In the genomic region with DNA sequence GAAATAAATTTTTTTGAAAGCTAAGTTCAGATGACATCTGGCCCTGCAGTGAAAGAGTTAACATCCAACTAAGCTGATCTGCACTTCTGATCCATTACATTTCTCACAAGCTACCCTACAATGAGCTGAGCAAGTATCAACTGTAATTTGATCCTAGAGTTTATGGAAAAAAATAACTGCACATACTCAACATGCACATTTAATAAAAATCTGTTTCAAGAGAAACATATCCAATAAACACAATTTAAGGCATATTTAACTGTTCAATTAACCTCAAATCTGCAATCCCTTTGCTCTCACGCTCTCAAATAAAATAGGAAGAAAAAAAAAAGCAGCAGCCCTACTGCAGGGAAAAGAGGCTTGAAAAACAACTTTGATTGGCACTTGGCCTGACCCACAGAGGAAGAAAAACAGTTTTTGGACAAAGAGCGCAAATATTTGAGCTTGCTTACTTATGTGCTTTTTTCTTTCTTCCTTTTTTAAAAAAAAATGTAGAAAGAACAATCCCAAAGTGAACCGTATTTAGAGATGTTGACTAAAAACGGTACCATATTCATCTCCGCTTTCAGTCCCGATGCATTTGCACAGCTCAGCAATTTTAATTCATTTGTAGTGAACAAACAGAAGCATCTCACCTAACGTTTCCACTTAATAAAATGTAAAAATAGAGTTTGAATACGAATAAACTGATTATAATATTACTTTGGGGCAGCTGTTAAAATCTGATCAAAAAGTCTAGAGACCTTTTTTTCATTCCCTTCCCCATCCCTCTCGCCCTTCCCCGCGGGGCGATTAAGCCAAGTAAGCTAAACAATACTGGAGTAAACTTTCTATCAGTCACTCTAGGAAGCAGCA, we compare ENCODE assay signal across 8 cellular contexts. TPM values are rescaled to one million over a fixed set of nuclear protein-coding genes. Genes with fewer than 3 reads are reported as not detected.
DNase-seq lines count a peak whose midpoint lies in the region; ATAC-seq, FAIRE-seq and TF ChIP-seq lines count a peak whose summit lies in the region.

No MANE protein-coding gene starts in this region.

- intact Hi-C loops in Panc1 (cut with micrococcal nuclease; ENCODE audit: unreplicated experiment): loop anchor here (10.0 kb wide), 1 partner anchor 165 kb away; a partner anchor contains a TSS
- intact Hi-C loops in naive thymus-derived CD4-positive, alpha-beta T cell (cut with micrococcal nuclease): loop anchor here (1.0 to 10.0 kb wide), 12 partner anchors 7 to 1113 kb away; a partner anchor contains a TSS

- H3K36me3 ChIP-seq in Panc1 (ENCODE audit: control insufficient read depth, insufficient read depth, low read length) (no peaks in the 10 kb centered on the region), H1 (ENCODE audit: control insufficient read depth in 2 of 4, insufficient read depth in 4 of 4, low read length in 3 of 4) (no peaks in the 10 kb centered on the region)
- peaks cover 0 to 6% (median 0%) of the 10 kb centered on the region in 3 experiments for H3K36me3 ChIP-seq in naive thymus-derived CD4-positive, alpha-beta T cell (ENCODE audit: control insufficient read depth in 2 of 3, insufficient read depth in 3 of 3, low read length in 3 of 3)

- H3K4me3 ChIP-seq in Panc1 (ENCODE audit: low read depth in 2 of 2, low read length in 2 of 2): peak overlapping the region; percentile 63 to 66
- H3K4me3 ChIP-seq in H1 (ENCODE audit: extremely low read depth in 1 of 4, insufficient read depth in 2 of 4, low read depth in 3 of 4, low read length in 4 of 4): peak overlapping the region; percentile 92 to 97 (median 94)
- H3K4me3 ChIP-seq in naive thymus-derived CD4-positive, alpha-beta T cell (ENCODE audit: low read length): peak overlapping the region; percentile 82

- TF ChIP-seq POLR2A in H1 (IDR thresholded peaks at IDR 0.05; ENCODE audit: control extremely low read depth in 1 of 2, low read depth in 2 of 2, low read length in 2 of 2): no peak

- H2BK20ac ChIP-seq in H1 (ENCODE audit: low read length): no peak overlapping the region

- no peak overlapping the region for H2AFZ ChIP-seq in H1 (ENCODE audit: low read length)

- no peak overlapping the region for H2BK12ac ChIP-seq in H1 (ENCODE audit: low read depth, low read length)

- H3K79me1 ChIP-seq in H1 (ENCODE audit: low read depth, low read length): no peaks in the 10 kb centered on the region

- H3K9ac ChIP-seq in H1 (replicated peaks in 1 of 4; ENCODE audit: extremely low read depth in 1 of 4, low read depth in 3 of 4, low read length in 3 of 4): peak overlapping the region; percentile 10 to 66 (median 38); a peak in 5 of 7 replicates

- peaks cover 69% of the 10 kb centered on the region for H3K4me1 Mint-ChIP-seq in activated T-cell treated with anti-CD3 and anti-CD28 coated beads, Interleukin-2, amount 50 U/mL, for 24 hours (ENCODE audit: low read depth)
- peaks cover 32 to 74% (median 56%) of the 10 kb centered on the region in 7 donors for H3K4me1 Mint-ChIP-seq in naive thymus-derived CD4-positive, alpha-beta T cell

- ATAC-seq in Panc1: no peak
- ATAC-seq in naive thymus-derived CD4-positive, alpha-beta T cell: no peak
- no peak for ATAC-seq in HG03469 (IDR thresholded peaks at IDR 0.05; ENCODE audit: unreplicated experiment)
- no peak for ATAC-seq in GM19452 (IDR thresholded peaks at IDR 0.05; ENCODE audit: unreplicated experiment)

- CTCF ChIA-PET in Panc1 (lab: Charles Lee) (no interaction called here), H1 (lab: Charles Lee; ENCODE audit: partially characterized antibody) (interaction anchor here (1.0 to 1.3 kb wide), 5 partner anchors 21 to 476 kb away, joined by 3 to 5 read pairs (median 5); no protein-coding TSS in a partner anchor)
- CTCF ChIA-PET in naive thymus-derived CD4-positive, alpha-beta T cell (lab: Charles Lee): interaction anchor here (0.6 to 2.4 kb wide), 8 partner anchors 39 to 550 kb away, joined by 3 to 15 read pairs (median 3); no protein-coding TSS in a partner anchor

- no peak overlapping the region for H2BK120ac ChIP-seq in H1 (replicated peaks; ENCODE audit: low read depth, low read length)

- BruUV-seq in Panc1 (replicated peaks; lab: Mats Ljungman, UMichigan): no TSS peak

- H3K27ac Mint-ChIP-seq in activated T-cell treated with anti-CD3 and anti-CD28 coated beads, Interleukin-2, amount 50 U/mL, for 24 hours: peak overlapping the region; percentile 90
- peak overlapping the region; percentile 35 to 97 (median 90) for H3K27ac Mint-ChIP-seq in naive thymus-derived CD4-positive, alpha-beta T cell

- H3K27me3 ChIP-seq in Panc1 (ENCODE audit: control insufficient read depth, insufficient read depth, low read length) (peaks cover 69% of the 10 kb centered on the region), H1 (replicated peaks in 1 of 4; ENCODE audit: control insufficient read depth in 3 of 4, extremely low read depth in 1 of 4, insufficient read depth in 3 of 4, low read length in 3 of 4) (peaks cover 0 to 4% (median 0%) of the 10 kb centered on the region in 4 experiments; a peak in 3 of 7 replicates)
- no peaks in the 10 kb centered on the region for H3K27me3 ChIP-seq in naive thymus-derived CD4-positive, alpha-beta T cell (ENCODE audit: control insufficient read depth in 2 of 2, insufficient read depth in 2 of 2, low read length in 2 of 2)

- peaks cover 12% of the 10 kb centered on the region for H3K23me2 ChIP-seq in H1 (ENCODE audit: low read depth, low read length)

- H2AK5ac ChIP-seq in H1 (ENCODE audit: low read depth, low read length): no peak overlapping the region

- H3K9me3 ChIP-seq in Panc1 (ENCODE audit: control insufficient read depth, insufficient read depth, low read depth, low read length) (no peaks in the 10 kb centered on the region), H1 (ENCODE audit: insufficient read depth in 2 of 2, low read depth in 1 of 2, low read length in 1 of 2) (no peaks in the 10 kb centered on the region)
- no peaks in the 10 kb centered on the region for H3K9me3 ChIP-seq in naive thymus-derived CD4-positive, alpha-beta T cell (ENCODE audit: control insufficient read depth in 2 of 3, low read length in 3 of 3)

- H3K4me1 ChIP-seq in Panc1 (ENCODE audit: control insufficient read depth, insufficient read depth, low read length): peaks cover 15% of the 10 kb centered on the region
- peaks cover 0 to 12% (median 4%) of the 10 kb centered on the region in 4 experiments; a peak in 3 of 7 replicates for H3K4me1 ChIP-seq in H1 (replicated peaks in 1 of 4; ENCODE audit: control insufficient read depth in 3 of 4, insufficient read depth in 4 of 4, low read length in 3 of 4)
- H3K4me1 ChIP-seq in naive thymus-derived CD4-positive, alpha-beta T cell (ENCODE audit: control insufficient read depth in 2 of 2, insufficient read depth in 2 of 2, low read length in 2 of 2): peaks cover 16 to 24% of the 10 kb centered on the region in 2 donors

- no peak overlapping the region for H3K4ac ChIP-seq in H1 (replicated peaks; ENCODE audit: insufficient read length, low read depth, low read length)

- FAIRE-seq in H1 (lab: Jason Lieb, UNC): peak; percentile 65

- peak overlapping the region; percentile 88 to 98 for H3K4me2 ChIP-seq in H1 (ENCODE audit: insufficient read depth in 1 of 2, low read depth in 2 of 2, low read length in 2 of 2)

- TF ChIP-seq CTCF in Panc1 (IDR thresholded peaks at IDR 0.05): no peak
- no peak for TF ChIP-seq CTCF in H1 (IDR thresholded peaks at IDR 0.05; ENCODE audit: control extremely low read depth in 1 of 3, insufficient read depth in 1 of 3, low read depth in 1 of 3, low read length in 3 of 3)

- H3K23ac ChIP-seq in H1 (ENCODE audit: insufficient read length): no peak overlapping the region

- WGBS in H1 (ENCODE audit: extremely low coverage in 1 of 2, insufficient coverage in 1 of 2, insufficient read length in 1 of 2, insufficient replicate concordance in 2 of 2, low coverage in 1 of 2, low lambda C conversion rate in 2 of 2, missing lambda C conversion rate in 1 of 2), 2 experiments: 3% methylated on average over 12 of the region's 12 CpGs; no CpG with 5 or more reads in 1 of the 2 experiments

- no peak overlapping the region for H4K8ac ChIP-seq in H1 (ENCODE audit: extremely low read depth, insufficient read depth, low read length)

- peaks cover 0 to 61% of the 10 kb centered on the region in 2 experiments; a peak in 3 of 4 replicates for H3K79me2 ChIP-seq in H1 (ENCODE audit: control insufficient read depth in 1 of 2, insufficient read depth in 2 of 2, low read length in 2 of 2)

- no peak overlapping the region; the same call in 1 of the 2 replicates for H3K18ac ChIP-seq in H1 (ENCODE audit: extremely low read depth, low read length)

- no peaks in the 10 kb centered on the region for H3K9me3 Mint-ChIP-seq in activated T-cell treated with anti-CD3 and anti-CD28 coated beads, Interleukin-2, amount 50 U/mL, for 24 hours
- H3K9me3 Mint-ChIP-seq in naive thymus-derived CD4-positive, alpha-beta T cell: peaks cover 0 to 4% (median 0%) of the 10 kb centered on the region in 11 donors

- no peak overlapping the region for H2BK5ac ChIP-seq in H1 (ENCODE audit: low read depth, low read length)

- TF ChIP-seq RAD21 in H1 (IDR thresholded peaks at IDR 0.05 in 1 of 2, conservative IDR thresholded peaks at IDR 0.05 in 1 of 2; ENCODE audit: low read depth in 2 of 2, low read length in 2 of 2): no peak

- no peak for TF ChIP-seq EP300 in H1 (IDR thresholded peaks at IDR 0.05; ENCODE audit: borderline replicate concordance in 1 of 2, low read depth in 2 of 2, low read length in 2 of 2)

- no peak overlapping the region for H4K91ac ChIP-seq in H1 (replicated peaks; ENCODE audit: insufficient read length, low read length)

- H2BK15ac ChIP-seq in H1 (ENCODE audit: low read length): no peak overlapping the region

- in situ Hi-C loops in Panc1 (cut with HindIII; ENCODE audit: low pct_unique_long_range_greater_than_20kb, low sequenced_read_pairs): no loop called here

- no peaks in the 10 kb centered on the region for H3K27me3 Mint-ChIP-seq in activated T-cell treated with anti-CD3 and anti-CD28 coated beads, Interleukin-2, amount 50 U/mL, for 24 hours
- H3K27me3 Mint-ChIP-seq in naive thymus-derived CD4-positive, alpha-beta T cell: peaks cover 0 to 1% (median 0%) of the 10 kb centered on the region in 5 donors

- no peak for DNase-seq in activated T-cell treated with anti-CD3 and anti-CD28 coated beads, Interleukin-2, amount 50 U/mL, for 24 hours
- DNase-seq in activated T-cell treated with anti-CD3 and anti-CD28 coated beads for 4 hours (no peak), Panc1 (ENCODE audit: low read depth, low spot score) (no peak), H1 (ENCODE audit: low read depth in 1 of 2, low spot score in 2 of 2) (no peak)
- peak in 4 of 9 donors; percentile 8 to 18 (median 14) for DNase-seq in naive thymus-derived CD4-positive, alpha-beta T cell
- DNase-seq in activated CD4-positive, CD25-positive, alpha-beta regulatory T cell (lab: John Stamatoyannopoulos, UW): no peak

- no peak overlapping the region for H3K4me3 Mint-ChIP-seq in activated T-cell treated with anti-CD3 and anti-CD28 coated beads, Interleukin-2, amount 50 U/mL, for 24 hours
- peak overlapping the region in 6 of 10 donors; percentile 93 to 98 (median 96) for H3K4me3 Mint-ChIP-seq in naive thymus-derived CD4-positive, alpha-beta T cell

- peak overlapping the region; percentile 47 for H3K56ac ChIP-seq in H1 (replicated peaks; ENCODE audit: insufficient read length, low read depth, low read length)

- H3K36me3 Mint-ChIP-seq in activated T-cell treated with anti-CD3 and anti-CD28 coated beads, Interleukin-2, amount 50 U/mL, for 24 hours (ENCODE audit: low read depth): peaks cover 18% of the 10 kb centered on the region
- peaks cover 5 to 16% (median 14%) of the 10 kb centered on the region in 5 donors for H3K36me3 Mint-ChIP-seq in naive thymus-derived CD4-positive, alpha-beta T cell

- H3K14ac ChIP-seq in H1 (ENCODE audit: insufficient read length): no peak overlapping the region

- H3K27ac ChIP-seq in Panc1 (ENCODE audit: low read length): no peak overlapping the region
- H3K27ac ChIP-seq in H1 (ENCODE audit: low read depth, low read length): no peak overlapping the region
- H3K27ac ChIP-seq in naive thymus-derived CD4-positive, alpha-beta T cell (ENCODE audit: low read depth, low read length): peak overlapping the region; percentile 77

- peaks cover 0 to 1% of the 10 kb centered on the region in 2 experiments for H4K20me1 ChIP-seq in H1 (replicated peaks in 1 of 2; ENCODE audit: control insufficient read depth in 1 of 2, insufficient read depth in 2 of 2, low read length in 2 of 2)

- peak overlapping the region; percentile 53 for H4K5ac ChIP-seq in H1 (ENCODE audit: insufficient read length, low read depth, low read length)

- POLR2A ChIA-PET in Panc1 (lab: Charles Lee): interaction anchor here (0.7 kb wide), 1 partner anchor 174 kb away, joined by 3 read pairs; no protein-coding TSS in a partner anchor
- POLR2A ChIA-PET in H1 (lab: Charles Lee; ENCODE audit: partially characterized antibody): interaction anchor here (1.1 to 1.4 kb wide), 3 partner anchors 23 to 162 kb away, joined by 3 read pairs; no protein-coding TSS in a partner anchor
- POLR2A ChIA-PET in naive thymus-derived CD4-positive, alpha-beta T cell (lab: Charles Lee): interaction anchor here (0.6 to 5.4 kb wide), 30 partner anchors 8 to 561 kb away, joined by 3 to 118 read pairs (median 4); a partner anchor contains a TSS

RNA-seq across cellular contexts. Expression of a gene that starts 1.6 kb away (rescaled TPM):
- 1.4 TPM for total RNA-seq in Panc1 (2021; ENCODE audit: unreplicated experiment)
- 0.05 TPM for polyA plus RNA-seq in Panc1 (2012; ENCODE audit: insufficient read length)
- 29.8 and 31.1 TPM in 2 replicates for total RNA-seq in H1 (2021; fragmentation: NEBNext Ultra II Directional; extraction: Animal tissue kit (Norgen Biotek cat#: 25700))
- polyA plus RNA-seq in H1 (2011; rRNA removed): 6.9 and 10.2 TPM in 2 replicates
- 12.1 TPM for polyA plus RNA-seq in H1 (2011; cell fraction: cytosol; rRNA removed)
- polyA plus RNA-seq in H1 (2011; cell fraction: nucleus; rRNA removed): 5.9 TPM
- 4.8 to 9.8 TPM (median 6.0 TPM) in 4 replicates for polyA plus RNA-seq in H1 (2012, experiment 1 of 2)
- 0.63 TPM for polyA plus RNA-seq in H1 (2012, experiment 2 of 2)
- 5.9 TPM for polyA plus RNA-seq in H1 (2013, experiment 1 of 2)
- 5.3 TPM for polyA plus RNA-seq in H1 (2013, experiment 2 of 2)
- polyA minus RNA-seq in H1 (2011; rRNA and poly(A)+ RNA removed): 54.6 and 58.0 TPM in 2 replicates
- polyA minus RNA-seq in H1 (2011; cell fraction: cytosol; rRNA and poly(A)+ RNA removed): 32.7 TPM
- 59.5 TPM for polyA minus RNA-seq in H1 (2011; cell fraction: nucleus; rRNA and poly(A)+ RNA removed)
- 100 to 1,000 TPM in 3 of 5 experiments, 10 to 100 TPM in 2; 77.5 to 262 (median 133) TPM for total RNA-seq in naive thymus-derived CD4-positive, alpha-beta T cell
- polyA plus RNA-seq in naive thymus-derived CD4-positive, alpha-beta T cell: 1 to 10 TPM; 4.2 TPM

Comparison
In these comparisons a context has a peak if more than half of its experiments do, and no peak if none do; other contexts are left out.
1. RNA of a gene that starts 1.6 kb away (total RNA-seq): 77.5 to 262 TPM in naive thymus-derived CD4-positive, alpha-beta T cell and 29.8 to 31.1 TPM in H1; 1.4 TPM in Panc1 (single experiment); every median in the first group is over 10 times any median in the second.
2. Peak in every context shown above with its lines, with median percentiles within 50 percentile points of each other: H3K4me3 ChIP-seq.